In genomic region chr12:21552983-21553673, GRCh38 we compare ENCODE assay signal across 17 cellular contexts. TPM values are rescaled to one million over a fixed set of nuclear protein-coding genes. Genes with fewer than 3 reads are reported as not detected.
A peak's percentile ranks its signal among the peaks of the same experiment; 100 is the strongest.
DNase-seq lines count a peak whose midpoint lies in the region; ATAC-seq and TF ChIP-seq lines count a peak whose summit lies in the region.
"Had no signal": no experiment of that assay in that cellular context is flagged by ENCODE, and none has a peak within 500 bp of the region (broad histone marks: within the 10 kb centered on the region; RNA-seq: fewer than 3 reads in every experiment).

No MANE protein-coding gene starts in this region.

- no peaks in the 10 kb centered on the region for H3K9me3 ChIP-seq in gastrocnemius medialis
- H3K9me3 ChIP-seq: A549 had no signal

- no peak overlapping the region for H3K4me3 ChIP-seq in dorsolateral prefrontal cortex
- H3K4me3 ChIP-seq in gastrocnemius medialis, result no peak overlapping the region
- H3K4me3 ChIP-seq: A549, GM23338 had no signal

- H3K9me3 Mint-ChIP-seq in glutamatergic neuron (ENCODE audit: unreplicated experiment), result no peaks in the 10 kb centered on the region
- H3K9me3 Mint-ChIP-seq: CD8-positive, alpha-beta T cell; GM23338 had no signal

- ATAC-seq in gastrocnemius medialis (peak in 1 of 2 donors; percentile 81), HG02938 (IDR thresholded peaks at IDR 0.05; ENCODE audit: unreplicated experiment) (no peak), HG03280 (IDR thresholded peaks at IDR 0.05; ENCODE audit: unreplicated experiment) (no peak), HG02884 (IDR thresholded peaks at IDR 0.05; ENCODE audit: unreplicated experiment) (no peak)
- ATAC-seq: A549; CD8-positive, alpha-beta T cell; GM23338; HepG2 had no signal

- no peak overlapping the region for H3K4me3 Mint-ChIP-seq in glutamatergic neuron (ENCODE audit: unreplicated experiment)
- H3K4me3 Mint-ChIP-seq: CD14-positive monocyte; CD8-positive, alpha-beta T cell; GM23338 had no signal

- H3K27me3 ChIP-seq in dorsolateral prefrontal cortex, result no peaks in the 10 kb centered on the region
- H3K27me3 ChIP-seq in gastrocnemius medialis, result no peaks in the 10 kb centered on the region

- TF ChIP-seq CTCF in dorsolateral prefrontal cortex (IDR thresholded peaks at IDR 0.05 in 54 of 56, conservative IDR thresholded peaks at IDR 0.05 in 2 of 56; ENCODE audit: low read depth in 1 of 56, partially characterized antibody in 56 of 56) (no peak), gastrocnemius medialis (IDR thresholded peaks at IDR 0.05 in 4 of 5, conservative IDR thresholded peaks at IDR 0.05 in 1 of 5) (no peak), glutamatergic neuron (IDR thresholded peaks at IDR 0.05; ENCODE audit: partially characterized antibody, unreplicated experiment) (no peak)

- intact Hi-C loops in dorsolateral prefrontal cortex (cut with DNase I), result no loop called here
- intact Hi-C loops in gastrocnemius medialis (cut with DNase I; ENCODE audit: low total_unique reads), result no loop called here

- peaks cover 3% of the 10 kb centered on the region for H3K27me3 Mint-ChIP-seq in glutamatergic neuron (ENCODE audit: unreplicated experiment)

- H3K27ac Mint-ChIP-seq in glutamatergic neuron (ENCODE audit: unreplicated experiment), result no peak overlapping the region
- H3K27ac Mint-ChIP-seq: CD14-positive monocyte; CD8-positive, alpha-beta T cell; GM23338 had no signal

- TF ChIP-seq POLR2A in gastrocnemius medialis (IDR thresholded peaks at IDR 0.05), result no peak

- in situ Hi-C loops in gastrocnemius medialis (cut with MboI; ENCODE audit: low sequenced_read_pairs in 4 of 4), result no loop called here

- DNase-seq in NCI-H82 (lab: John Stamatoyannopoulos, UW) (peak; percentile 72), dorsolateral prefrontal cortex (no peak), gastrocnemius medialis (peak in 1 of 2 donors; percentile 44), glutamatergic neuron (no peak)
- DNase-seq: CD8-positive, alpha-beta T cell; COR-L47; DMS153; DMS79 treated with DMSO at 0.1 percent for 48 hours; EL; H7 had no signal

- H3K36me3 ChIP-seq in gastrocnemius medialis, result no peaks in the 10 kb centered on the region

- no peaks in the 10 kb centered on the region for H3K36me3 Mint-ChIP-seq in glutamatergic neuron (ENCODE audit: unreplicated experiment)
- H3K36me3 Mint-ChIP-seq: CD14-positive monocyte; CD8-positive, alpha-beta T cell had no signal

- H3K27ac ChIP-seq in dorsolateral prefrontal cortex, result peak overlapping the region in 36 of 59 donors; percentile 0 to 87 (median 76)
- peak overlapping the region; percentile 64 to 82 (median 76) for H3K27ac ChIP-seq in gastrocnemius medialis
- H3K27ac ChIP-seq: A549 had no signal

- H3K4me1 ChIP-seq in gastrocnemius medialis, result peaks cover 16 to 26% of the 10 kb centered on the region in 2 donors
- H3K4me1 ChIP-seq: A549 had no signal

- H3K4me1 Mint-ChIP-seq in glutamatergic neuron (ENCODE audit: low read depth, unreplicated experiment), result no peaks in the 10 kb centered on the region
- H3K4me1 Mint-ChIP-seq: CD14-positive monocyte, GM23338 had no signal

RNA-seq across cellular contexts. Expression of gene SPX, which starts 27.0 kb away (rescaled TPM):
- total RNA-seq in dorsolateral prefrontal cortex (10 to 100 TPM in 117 of 120 experiments, 1 to 10 TPM in 3; 7.1 to 49.5 (median 20.8) TPM), gastrocnemius medialis (1 to 10 TPM in 2 of 4 donors, under 1 TPM in 1, not detected in 1; 0.73 to 3.1 (median 2.4) TPM), glutamatergic neuron (ENCODE audit: unreplicated experiment) (not detected)
- total RNA-seq: CD8-positive, alpha-beta T cell; H7 had no signal

RNA-seq across cellular contexts. Expression of gene GYS2, which starts 51.5 kb away (rescaled TPM):
- total RNA-seq in dorsolateral prefrontal cortex, result 1 to 10 TPM in 1 of 120 experiments, under 1 TPM in 54, not detected in 65; 0.14 to 1.1 (median 0.32) TPM
- under 1 TPM in 1 of 4 donors, not detected in 3; 0.11 TPM for total RNA-seq in gastrocnemius medialis
- not detected for total RNA-seq in glutamatergic neuron (ENCODE audit: unreplicated experiment)
- total RNA-seq: GM23338, H7, HepG2 had no signal

RNA-seq across cellular contexts. Expression of gene GOLT1B, which starts 51.5 kb away (rescaled TPM):
- total RNA-seq in dorsolateral prefrontal cortex, result 10 to 100 TPM; 21.3 to 60.3 (median 35.8) TPM
- total RNA-seq in gastrocnemius medialis, result 10 to 100 TPM; 14.7 to 34.3 (median 27.0) TPM
- 42.2 TPM for total RNA-seq in glutamatergic neuron (ENCODE audit: unreplicated experiment)

RNA-seq across cellular contexts. Expression of gene RECQL, which starts 51.7 kb away (rescaled TPM):
- total RNA-seq in dorsolateral prefrontal cortex, result 10 to 100 TPM in 116 of 120 experiments, 1 to 10 TPM in 4; 7.6 to 21.9 (median 13.8) TPM
- 10 to 100 TPM; 14.0 to 32.5 (median 22.3) TPM for total RNA-seq in gastrocnemius medialis
- 20.0 TPM for total RNA-seq in glutamatergic neuron (ENCODE audit: unreplicated experiment)
